ENCODE assay signal across 13 cellular contexts in genomic region chr12:85527192-85527591, GRCh38.
DNase-seq lines count a peak whose midpoint lies in the region; ATAC-seq and TF ChIP-seq lines count a peak whose summit lies in the region.
"Had no signal": no experiment of that assay in that cellular context is flagged by ENCODE, and none has a peak within 500 bp of the region (broad histone marks: within the 10 kb centered on the region; RNA-seq: fewer than 3 reads in every experiment).

No MANE protein-coding gene starts in this region.

- no peak overlapping the region for H2AFZ ChIP-seq in H9 (ENCODE audit: low read length)

- no CpG with 5 or more reads among the region's 2 CpGs for WGBS in H9 (ENCODE audit: extremely low coverage, insufficient read length, low lambda C conversion rate)
- 47 to 68% (median 62%) methylated on average over 2 of the region's 2 CpGs for WGBS in adrenal gland, 4 donors

- H2BK120ac ChIP-seq in H9 (ENCODE audit: low read depth, low read length, poor library complexity, severe bottlenecking): no peak overlapping the region

- H3K4me3 ChIP-seq in adrenal gland: no peak overlapping the region

- no peak for TF ChIP-seq POLR2A in adrenal gland (IDR thresholded peaks at IDR 0.05)

- no peaks in the 10 kb centered on the region for H3K27me3 ChIP-seq in H9 (ENCODE audit: insufficient read depth, low read length)
- no peaks in the 10 kb centered on the region for H3K27me3 ChIP-seq in adrenal gland

- ATAC-seq in GM19351 (IDR thresholded peaks at IDR 0.05; ENCODE audit: unreplicated experiment) (peak; percentile 77), HG02678 (IDR thresholded peaks at IDR 0.05; ENCODE audit: unreplicated experiment) (peak; percentile 66), HG03439 (IDR thresholded peaks at IDR 0.05; ENCODE audit: unreplicated experiment) (peak; percentile 79), SK-N-SH treated with all-trans-retinoic acid at 6 μM for 48 hours (no peak)
- ATAC-seq in activated CD8-positive, alpha-beta T cell treated with anti-CD3 and anti-CD28 coated beads, Interleukin-2, amount 10 ng/mL, durations not matched to agents 7 days and 5 days: no peak

- H3K9me3 Mint-ChIP-seq in H9: no peaks in the 10 kb centered on the region
- no peaks in the 10 kb centered on the region for H3K9me3 Mint-ChIP-seq in activated CD8-positive, alpha-beta T cell treated with anti-CD3 and anti-CD28 coated beads, Interleukin-2, amount 10 ng/mL, durations not matched to agents 7 days and 5 days (ENCODE audit: insufficient read depth)
- H3K9me3 Mint-ChIP-seq: stimulated activated naive CD8-positive, alpha-beta T cell treated with anti-CD3 and anti-CD28 coated beads, Interleukin-15, Interleukin-2, amounts not matched to agents 100 ng/mL and 50 ng/mL, for 24 hours had no signal

- H3K4me1 Mint-ChIP-seq in H9: peaks cover 9 to 11% of the 10 kb centered on the region in 2 experiments; a peak in 2 of 4 replicates
- H3K4me1 Mint-ChIP-seq in activated CD8-positive, alpha-beta T cell treated with anti-CD3 and anti-CD28 coated beads, Interleukin-2, amount 10 ng/mL, durations not matched to agents 7 days and 5 days (ENCODE audit: low read depth): peaks cover 9% of the 10 kb centered on the region

- no peaks in the 10 kb centered on the region for H3K79me2 ChIP-seq in H9 (ENCODE audit: insufficient read depth, low read length)

- H3K9ac ChIP-seq in H9 (ENCODE audit: extremely low read depth, insufficient read length, low read length): no peak overlapping the region

- H4K20me1 ChIP-seq in H9 (ENCODE audit: control insufficient read depth, insufficient read depth, insufficient read length): no peaks in the 10 kb centered on the region

- H2BK15ac ChIP-seq in H9 (ENCODE audit: low read depth, low read length): no peak overlapping the region

- CTCF ChIA-PET in activated CD8-positive, alpha-beta T cell treated with anti-CD3 and anti-CD28 coated beads, Interleukin-2, amount 10 ng/mL, durations not matched to agents 7 days and 5 days (lab: Charles Lee): interaction anchor here (0.9 to 1.3 kb wide), 2 partner anchors 13 to 58 kb away, joined by 3 to 5 read pairs; no protein-coding TSS in a partner anchor

- H3K4me2 ChIP-seq in H9 (ENCODE audit: insufficient read depth, insufficient read length, low read length): no peak overlapping the region

- no peaks in the 10 kb centered on the region; the same call in 1 of the 2 replicates for H3K27me3 Mint-ChIP-seq in H9 (ENCODE audit: low read depth)
- no peaks in the 10 kb centered on the region for H3K27me3 Mint-ChIP-seq in activated CD8-positive, alpha-beta T cell treated with anti-CD3 and anti-CD28 coated beads, Interleukin-2, amount 10 ng/mL, durations not matched to agents 7 days and 5 days (ENCODE audit: low read depth)
- H3K27me3 Mint-ChIP-seq: stimulated activated naive CD8-positive, alpha-beta T cell treated with anti-CD3 and anti-CD28 coated beads, Interleukin-15, Interleukin-2, amounts not matched to agents 100 ng/mL and 50 ng/mL, for 24 hours had no signal

- H3K36me3 ChIP-seq in adrenal gland (replicated peaks in 1 of 2): no peaks in the 10 kb centered on the region

- no peak overlapping the region for H2BK20ac ChIP-seq in H9 (ENCODE audit: low read depth, low read length, poor library complexity, severe bottlenecking)

- no peaks in the 10 kb centered on the region for H3K23me2 ChIP-seq in H9 (ENCODE audit: insufficient read length, low read depth, low read length, poor library complexity, severe bottlenecking)

- no peak overlapping the region for H2AK5ac ChIP-seq in H9 (ENCODE audit: insufficient read length, low read length)

- no peaks in the 10 kb centered on the region for H3K9me3 ChIP-seq in H9 (ENCODE audit: control insufficient read depth, low read depth, low read length)
- no peaks in the 10 kb centered on the region for H3K9me3 ChIP-seq in adrenal gland (replicated peaks in 1 of 3)

- H3K14ac ChIP-seq in H9 (ENCODE audit: insufficient read depth, low read length): no peak overlapping the region

- H3K23ac ChIP-seq in H9 (ENCODE audit: insufficient read length, low read depth, low read length): no peak overlapping the region

- H3K27ac Mint-ChIP-seq in H9: 0 out of 7 replicates have a peak overlapping the region, but pooled peaks of 1 of the 3 experiments have one; percentile 17
- no peak overlapping the region for H3K27ac Mint-ChIP-seq in activated CD8-positive, alpha-beta T cell treated with anti-CD3 and anti-CD28 coated beads, Interleukin-2, amount 10 ng/mL, durations not matched to agents 7 days and 5 days
- H3K27ac Mint-ChIP-seq: stimulated activated naive CD8-positive, alpha-beta T cell treated with anti-CD3 and anti-CD28 coated beads, Interleukin-15, Interleukin-2, amounts not matched to agents 100 ng/mL and 50 ng/mL, for 24 hours had no signal

- no peak overlapping the region for H3K27ac ChIP-seq in H9 (ENCODE audit: insufficient read length, low read depth, low read length)
- H3K27ac ChIP-seq in adrenal gland: no peak overlapping the region

- no peak overlapping the region for H3K4me3 Mint-ChIP-seq in H9
- no peak overlapping the region for H3K4me3 Mint-ChIP-seq in activated CD8-positive, alpha-beta T cell treated with anti-CD3 and anti-CD28 coated beads, Interleukin-2, amount 10 ng/mL, durations not matched to agents 7 days and 5 days
- H3K4me3 Mint-ChIP-seq: stimulated activated naive CD8-positive, alpha-beta T cell treated with anti-CD3 and anti-CD28 coated beads, Interleukin-15, Interleukin-2, amounts not matched to agents 100 ng/mL and 50 ng/mL, for 24 hours had no signal

- POLR2A ChIA-PET in activated CD8-positive, alpha-beta T cell treated with anti-CD3 and anti-CD28 coated beads, Interleukin-2, amount 10 ng/mL, durations not matched to agents 7 days and 5 days (lab: Charles Lee): no interaction called here

- no peak overlapping the region for H3K18ac ChIP-seq in H9 (ENCODE audit: insufficient read length, low read depth, low read length)

- no peak overlapping the region for H4K91ac ChIP-seq in H9 (ENCODE audit: insufficient read length, low read depth, low read length)

- no peak overlapping the region for H2BK12ac ChIP-seq in H9 (ENCODE audit: insufficient read length, low read depth, low read length)

- TF ChIP-seq CTCF in GM10266 (IDR thresholded peaks at IDR 0.05; ENCODE audit: control insufficient read depth, insufficient read depth, low read depth, missing control alignments): no peak
- TF ChIP-seq CTCF in H9 (conservative IDR thresholded peaks at IDR 0.05): no peak
- no peak for TF ChIP-seq CTCF in adrenal gland (IDR thresholded peaks at IDR 0.05)

- no peaks in the 10 kb centered on the region; a peak in 1 of 7 replicates for H3K36me3 Mint-ChIP-seq in H9 (ENCODE audit: insufficient read depth in 1 of 3, low read depth in 3 of 3)
- H3K36me3 Mint-ChIP-seq in activated CD8-positive, alpha-beta T cell treated with anti-CD3 and anti-CD28 coated beads, Interleukin-2, amount 10 ng/mL, durations not matched to agents 7 days and 5 days (ENCODE audit: low read depth): no peaks in the 10 kb centered on the region

- intact Hi-C loops in adrenal gland (cut with DNase I): no loop called here

- DNase-seq in GM10266 (ENCODE audit: extremely low spot score) (peak; percentile 16), H9 (no peak), adrenal gland (no peak)
- no peak for DNase-seq in activated CD8-positive, alpha-beta T cell treated with anti-CD3 and anti-CD28 coated beads, Interleukin-2, amount 10 ng/mL, durations not matched to agents 7 days and 5 days
- DNase-seq: activated CD4-positive, alpha-beta T cell treated with anti-CD3 and anti-CD28 coated beads for 4 hours; activated naive CD4-positive, alpha-beta T cell treated with anti-CD3 and anti-CD28 coated beads, Interleukin-2, amount 50 U/mL, for 16 hours; nucleus accumbens; Right ventricle myocardium superior had no signal

- no peak overlapping the region for H3K4ac ChIP-seq in H9 (ENCODE audit: low read depth, low read length)

- peaks cover 3% of the 10 kb centered on the region; the same call in 1 of the 2 replicates for H3K4me1 ChIP-seq in H9 (ENCODE audit: insufficient read depth, low read length)
- H3K4me1 ChIP-seq in adrenal gland (replicated peaks in 1 of 2): no peaks in the 10 kb centered on the region

- no peaks in the 10 kb centered on the region for H3K79me1 ChIP-seq in H9 (ENCODE audit: insufficient read depth, low read depth, low read length, poor library complexity, severe bottlenecking)

- H4K8ac ChIP-seq in H9 (replicated peaks; ENCODE audit: insufficient read length, low read depth, low read length): no peak overlapping the region

- H3K56ac ChIP-seq in H9 (ENCODE audit: insufficient read length, low read depth, low read length): no peak overlapping the region

- no peak overlapping the region for H2BK5ac ChIP-seq in H9 (ENCODE audit: insufficient read length, low read length)

- H3T11ph ChIP-seq in H9 (ENCODE audit: low read length): no peak overlapping the region

- H4K5ac ChIP-seq in H9 (ENCODE audit: insufficient read length, low read depth, low read length): no peak overlapping the region

TF ChIP-seq in SK-N-SH treated with all-trans-retinoic acid at 6 μM for 48 hours, 23 proteins besides CTCF, POLR2A, EP300 and RAD21 (continues in another document):
- TF ChIP-seq ZFP3 (CRISPR knock-in tag; IDR thresholded peaks at IDR 0.05): no peak
- TF ChIP-seq POU6F1 (CRISPR knock-in tag; IDR thresholded peaks at IDR 0.05; ENCODE audit: borderline replicate concordance, low read depth): no peak

Comparison
In these comparisons a context has a peak if more than half of its experiments do, and no peak if none do; other contexts are left out.
1. ATAC-seq: peak in GM19351 (single experiment), HG02678 (single experiment) and HG03439 (single experiment); none in SK-N-SH treated with all-trans-retinoic acid at 6 μM for 48 hours (single experiment) and activated CD8-positive, alpha-beta T cell treated with anti-CD3 and anti-CD28 coated beads, Interleukin-2, amount 10 ng/mL, durations not matched to agents 7 days and 5 days (single experiment).